In genomic region chr19:49595819-49596404, GRCh38 we compare ENCODE assay signal across 15 cellular contexts. TPM values are rescaled to one million over a fixed set of nuclear protein-coding genes. Genes with fewer than 3 reads are reported as not detected.
A peak's percentile ranks its signal among the peaks of the same experiment; 100 is the strongest.
DNase-seq lines count a peak whose midpoint lies in the region; ATAC-seq and TF ChIP-seq lines count a peak whose summit lies in the region.
"Had no signal": no experiment of that assay in that cellular context is flagged by ENCODE, and none has a peak within 500 bp of the region (broad histone marks: within the 10 kb centered on the region; RNA-seq: fewer than 3 reads in every experiment).

No MANE protein-coding gene starts in this region.

- no peak overlapping the region for H3K27ac ChIP-seq in spleen
- H3K27ac ChIP-seq: GM23248, KMS-11 had no signal

- peak; percentile 18 for DNase-seq in GM20000 (ENCODE audit: low spot score)
- peak; percentile 75 for DNase-seq in cerebellum (ENCODE audit: low spot score)
- DNase-seq in spleen = peak; percentile 76
- no peak for DNase-seq in SK-N-DZ (ENCODE audit: low spot score)
- DNase-seq: BE2C; CD4-positive, alpha-beta T cell; DMS53; GM23248; NCI-H1436; NCI-H2081; NCI-H524 treated with DMSO at 0.1 percent for 48 hours had no signal

- intact Hi-C loops in spleen (cut with DNase I; ENCODE audit: low total_unique reads) = loop anchor here (10.0 kb wide), 1 partner anchor 69 kb away; the partner anchor contains the start of genes BCL2L12 and IRF3

- H3K36me3 ChIP-seq in spleen = peaks cover 9 to 74% (median 69%) of the 10 kb centered on the region in 6 donors

- H3K27me3 ChIP-seq in spleen (replicated peaks in 1 of 7) = no peaks in the 10 kb centered on the region
- H3K27me3 ChIP-seq: BE2C had no signal

- H3K9me3 ChIP-seq in spleen = no peaks in the 10 kb centered on the region
- H3K9me3 ChIP-seq: BE2C had no signal

- no peak for TF ChIP-seq POLR2A in spleen (IDR thresholded peaks at IDR 0.05)

- H3K4me3 ChIP-seq in spleen = no peak overlapping the region
- H3K4me3 ChIP-seq: GM23248 had no signal

- TF ChIP-seq CTCF in GM20000 (IDR thresholded peaks at IDR 0.05; ENCODE audit: extremely low read depth, missing control alignments) (no peak), spleen (IDR thresholded peaks at IDR 0.05 in 8 of 11, conservative IDR thresholded peaks at IDR 0.05 in 3 of 11) (no peak)

- ATAC-seq in GM21529 (IDR thresholded peaks at IDR 0.05; ENCODE audit: unreplicated experiment) = no peak
- ATAC-seq: Panc1 had no signal

- 95 to 97% (median 96%) methylated on average over 21 to 32 of the region's 32 CpGs for WGBS in spleen, 5 donors

- peaks cover 16 to 45% (median 27%) of the 10 kb centered on the region in 6 donors for H3K4me1 ChIP-seq in spleen
- H3K4me1 ChIP-seq: BE2C had no signal

RNA-seq across cellular contexts. Expression of gene PRR12, which starts 4.9 kb away (rescaled TPM):
- total RNA-seq in cerebellum (5.2 TPM), spleen (10 to 100 TPM; 18.8 to 44.3 (median 34.6) TPM)
- 10 to 100 TPM in 1 of 3 donors, 1 to 10 TPM in 2; 3.7 to 21.4 (median 3.9) TPM for polyA plus RNA-seq in spleen
- polyA plus RNA-seq in SK-N-DZ (2014; cell fraction: cytosol; rRNA removed) = 1.3 and 2.3 TPM in 2 replicates
- 2.0 and 3.1 TPM in 2 replicates for polyA plus RNA-seq in SK-N-DZ (2014; cell fraction: nucleus; rRNA removed)

RNA-seq across cellular contexts. Expression of gene PRRG2, which starts 14.8 kb away (rescaled TPM):
- total RNA-seq in cerebellum (0.45 TPM), spleen (1 to 10 TPM in 5 of 7 donors, under 1 TPM in 2; 0.37 to 7.9 (median 1.3) TPM)
- 1 to 10 TPM in 2 of 3 donors, under 1 TPM in 1; 0.91 to 2.3 (median 1.3) TPM for polyA plus RNA-seq in spleen
- polyA plus RNA-seq in SK-N-DZ (2014; cell fraction: cytosol; rRNA removed) = 0.31 and 0.67 TPM in 2 replicates
- polyA plus RNA-seq in SK-N-DZ (2014; cell fraction: nucleus; rRNA removed) = 0.67 TPM in 1 of 2 replicates, not detected in the other
- total RNA-seq: GM23248, M059J had no signal

RNA-seq across cellular contexts. Expression of gene NOSIP, which starts 15.6 kb away (rescaled TPM):
- total RNA-seq in cerebellum (25.4 TPM), spleen (10 to 100 TPM; 58.6 to 73.8 (median 70.0) TPM)
- polyA plus RNA-seq in spleen = 100 to 1,000 TPM; 129 to 152 (median 149) TPM
- 86.0 and 94.2 TPM in 2 replicates for polyA plus RNA-seq in SK-N-DZ (2014; cell fraction: cytosol; rRNA removed)
- polyA plus RNA-seq in SK-N-DZ (2014; cell fraction: nucleus; rRNA removed) = 62.2 and 63.6 TPM in 2 replicates

RNA-seq across cellular contexts. Expression of gene RRAS, which starts 44.0 kb away (rescaled TPM):
- total RNA-seq in cerebellum (0.91 TPM), spleen (10 to 100 TPM; 30.9 to 57.6 (median 44.4) TPM)
- 100 to 1,000 TPM in 1 of 3 donors, 10 to 100 TPM in 2; 66.5 to 106 (median 98.2) TPM for polyA plus RNA-seq in spleen
- polyA plus RNA-seq in SK-N-DZ (2014; cell fraction: cytosol; rRNA removed) = 2.0 and 2.1 TPM in 2 replicates
- polyA plus RNA-seq in SK-N-DZ (2014; cell fraction: nucleus; rRNA removed) = 0.72 and 4.7 TPM in 2 replicates

RNA-seq across cellular contexts. Expression of gene SCAF1, which starts 46.1 kb away (rescaled TPM):
- total RNA-seq in cerebellum (9.6 TPM), spleen (10 to 100 TPM; 21.9 to 66.2 (median 57.0) TPM)
- 10 to 100 TPM in 1 of 3 donors, 1 to 10 TPM in 2; 7.5 to 21.3 (median 7.6) TPM for polyA plus RNA-seq in spleen
- polyA plus RNA-seq in SK-N-DZ (2014; cell fraction: cytosol; rRNA removed) = 20.2 and 23.9 TPM in 2 replicates
- polyA plus RNA-seq in SK-N-DZ (2014; cell fraction: nucleus; rRNA removed) = 16.8 and 18.8 TPM in 2 replicates
